ENCODE assay signal across 1 cellular context in genomic region chr2:170770008-170770303, GRCh38.
TF ChIP-seq lines count a peak whose summit lies in the region.

No MANE protein-coding gene starts in this region.

TF ChIP-seq in SK-N-SH treated with all-trans-retinoic acid at 6 μM for 48 hours, 23 proteins besides CTCF, POLR2A, EP300 and RAD21 (continued from another document):
- TF ChIP-seq TSHZ2 (CRISPR knock-in tag; IDR thresholded peaks at IDR 0.05) = no peak
- no peak for TF ChIP-seq TOX (CRISPR knock-in tag; IDR thresholded peaks at IDR 0.05; ENCODE audit: borderline replicate concordance)
- TF ChIP-seq PATZ1 (CRISPR knock-in tag; IDR thresholded peaks at IDR 0.05; ENCODE audit: borderline replicate concordance) = no peak
- TF ChIP-seq RARB (CRISPR knock-in tag; IDR thresholded peaks at IDR 0.05) = no peak
- TF ChIP-seq ARNTL (CRISPR knock-in tag; IDR thresholded peaks at IDR 0.05; ENCODE audit: borderline replicate concordance, low read depth) = no peak
- no peak for TF ChIP-seq ZC3H10 (CRISPR knock-in tag; IDR thresholded peaks at IDR 0.05)
- TF ChIP-seq ESRRG (CRISPR knock-in tag; IDR thresholded peaks at IDR 0.05) = no peak
- TF ChIP-seq CSDC2 (CRISPR knock-in tag; IDR thresholded peaks at IDR 0.05) = no peak
- TF ChIP-seq POU6F1 (CRISPR knock-in tag; IDR thresholded peaks at IDR 0.05; ENCODE audit: borderline replicate concordance, low read depth) = no peak
- no peak for TF ChIP-seq ZFP3 (CRISPR knock-in tag; IDR thresholded peaks at IDR 0.05)
